Comparison of ENCODE assay signal across 8 cellular contexts in genomic region chr10:108544500-108545120, GRCh38.
DNase-seq lines count a peak whose midpoint lies in the region; ATAC-seq and TF ChIP-seq lines count a peak whose summit lies in the region.

No MANE protein-coding gene starts in this region.

- peak; percentile 2 to 13 for DNase-seq in NCI-H2081 (lab: John Stamatoyannopoulos, UW)
- no peak for DNase-seq in NCI-H2081 treated with DMSO at 0.1 percent for 48 hours (lab: John Stamatoyannopoulos, UW)
- DNase-seq in PC-3: peak; percentile 77
- DNase-seq in chondrocyte (ENCODE audit: low spot score): peak; percentile 83
- peak; percentile 40 to 87 for DNase-seq in lower leg skin (ENCODE audit: low spot score in 2 of 2)
- DNase-seq in superior temporal gyrus (ENCODE audit: extremely low spot score): peak; percentile 67

- no peak for TF ChIP-seq POLR2A in lower leg skin (IDR thresholded peaks at IDR 0.05)

- POLR2A ChIA-PET in PC-3 (lab: Charles Lee; ENCODE audit: unreplicated experiment): interaction anchor here (0.6 kb wide), 1 partner anchor 265 kb away, joined by 6 read pairs; no protein-coding TSS in a partner anchor

- H3K4me1 Mint-ChIP-seq in chondrocyte (ENCODE audit: low read depth): no peaks in the 10 kb centered on the region

- H2AFZ ChIP-seq in PC-3 (ENCODE audit: low read length): no peak overlapping the region

- H3K36me3 ChIP-seq in PC-3 (ENCODE audit: low read depth, low read length): no peaks in the 10 kb centered on the region

- H3K9me2 ChIP-seq in PC-3 (replicated peaks; ENCODE audit: low read length): no peaks in the 10 kb centered on the region

- CTCF ChIA-PET in PC-3 (lab: Charles Lee): interaction anchor here (0.5 kb wide), 1 partner anchor 58 kb away, joined by 3 read pairs; no protein-coding TSS in a partner anchor

- WGBS in lower leg skin, 2 donors: 30 to 37% methylated on average over 10 of the region's 10 CpGs

- no peaks in the 10 kb centered on the region for H3K79me2 ChIP-seq in PC-3 (ENCODE audit: low read length)

- ATAC-seq in GM19467 (IDR thresholded peaks at IDR 0.05; ENCODE audit: unreplicated experiment): peak; percentile 70
- peak; percentile 65 for ATAC-seq in HG03558 (IDR thresholded peaks at IDR 0.05; ENCODE audit: extremely low read depth, unreplicated experiment)
- ATAC-seq in PC-3: peak; percentile 82

- TF ChIP-seq CTCF in PC-3 (conservative IDR thresholded peaks at IDR 0.05; ENCODE audit: low read depth, low read length): peak; percentile 68
- TF ChIP-seq CTCF in chondrocyte (IDR thresholded peaks at IDR 0.05): peak; percentile 90
- no peak for TF ChIP-seq CTCF in lower leg skin (IDR thresholded peaks at IDR 0.05)

- no peak overlapping the region for H3K9ac ChIP-seq in PC-3 (ENCODE audit: low read length)

- H3K27ac Mint-ChIP-seq in chondrocyte (ENCODE audit: unreplicated experiment): no peak overlapping the region

- H3F3A ChIP-seq in PC-3 (ENCODE audit: low read length, unreplicated experiment): no peaks in the 10 kb centered on the region

- H3K36me3 Mint-ChIP-seq in chondrocyte (ENCODE audit: low read depth): no peaks in the 10 kb centered on the region

- H3K27ac ChIP-seq in PC-3 (ENCODE audit: low read length): no peak overlapping the region

- no peaks in the 10 kb centered on the region for H3K9me3 ChIP-seq in PC-3 (ENCODE audit: low read length)

- peaks cover 11% of the 10 kb centered on the region for H3K27me3 Mint-ChIP-seq in chondrocyte (ENCODE audit: low read depth)

- BruUV-seq in PC-3 (replicated peaks; lab: Mats Ljungman, UMichigan): no TSS peak

- H3K27me3 ChIP-seq in PC-3 (ENCODE audit: low read length): no peaks in the 10 kb centered on the region

- H3K9me3 Mint-ChIP-seq in chondrocyte (ENCODE audit: low read depth): no peaks in the 10 kb centered on the region

- intact Hi-C loops in PC-3 (cut with micrococcal nuclease) (loop anchor here (2.0 to 10.0 kb wide), 4 partner anchors 186 to 1137 kb away; no protein-coding TSS in a partner anchor), lower leg skin (cut with DNase I; ENCODE audit: low total_unique reads) (no loop called here)

- H3K4me3 ChIP-seq in PC-3 (ENCODE audit: low read length): no peak overlapping the region
- no peak overlapping the region for H3K4me3 ChIP-seq in lower leg skin (ENCODE audit: low read depth, poor library complexity, severe bottlenecking)

- H3K4me1 ChIP-seq in PC-3 (ENCODE audit: insufficient read depth, low read length): no peaks in the 10 kb centered on the region

- no peak overlapping the region for H3K4me3 Mint-ChIP-seq in chondrocyte (ENCODE audit: unreplicated experiment)

- H3K4me2 ChIP-seq in PC-3 (ENCODE audit: low read length): no peak overlapping the region

- no peaks in the 10 kb centered on the region for H4K20me1 ChIP-seq in PC-3 (ENCODE audit: low read length)

Comparison
In these comparisons a context has a peak if more than half of its experiments do, and no peak if none do; other contexts are left out.
1. CTCF ChIP-seq: peak in PC-3 (single experiment) and chondrocyte (single experiment); none in lower leg skin (0 of 3).
2. Peak in every context shown above with its lines, with median percentiles within 50 percentile points of each other: ATAC-seq.